In genomic region chr19:29941828-29942403, GRCh38 we compare ENCODE assay signal across 1 cellular context.
TF ChIP-seq lines count a peak whose summit lies in the region.

URI1 (plus strand) TSS chr19:29942239; CDS start chr19:29942548, 309 bp downstream.

TF ChIP-seq in HEK293, 187 proteins besides CTCF, POLR2A, EP300 and RAD21 (continued from another document and continues in another):
- TF ChIP-seq ZNF639 (tag by site-specific recombination; IDR thresholded peaks at IDR 0.05) (no peak), ZNF266 (tag by site-specific recombination; IDR thresholded peaks at IDR 0.05; ENCODE audit: low read depth) (no peak), OVOL3 (tag by site-specific recombination; IDR thresholded peaks at IDR 0.05) (no peak), GLIS1 (tag by site-specific recombination; IDR thresholded peaks at IDR 0.05) (0 out of 2 replicates have a peak, but pooled peaks have one; percentile 25), ZNF510 (tag by site-specific recombination; IDR thresholded peaks at IDR 0.05; ENCODE audit: insufficient replicate concordance) (no peak), YY2 (tag by site-specific recombination; IDR thresholded peaks at IDR 0.05) (no peak), ZNF133 (tag by site-specific recombination; IDR thresholded peaks at IDR 0.05) (no peak), ZNF514 (tag by site-specific recombination; IDR thresholded peaks at IDR 0.05) (no peak), SP7 (tag by site-specific recombination; IDR thresholded peaks at IDR 0.05) (peak; percentile 72; the same call in 1 of the 2 replicates), ZNF530 (tag by site-specific recombination; IDR thresholded peaks at IDR 0.05; ENCODE audit: low read depth) (no peak), ZNF513 (tag by site-specific recombination; IDR thresholded peaks at IDR 0.05) (0 out of 2 replicates have a peak, but pooled peaks have one; percentile 21), KLF8 (tag by site-specific recombination; IDR thresholded peaks at IDR 0.05) (peak; percentile 91), RBAK (tag by site-specific recombination; IDR thresholded peaks at IDR 0.05) (no peak), ZNF114 (tag by site-specific recombination; IDR thresholded peaks at IDR 0.05) (no peak), PRDM10 (tag by site-specific recombination; IDR thresholded peaks at IDR 0.05) (peak; percentile 68), ZSCAN16 (tag by site-specific recombination; IDR thresholded peaks at IDR 0.05) (no peak), ZNF280C (tag by site-specific recombination; IDR thresholded peaks at IDR 0.05) (no peak), ZNF211 (tag by site-specific recombination; IDR thresholded peaks at IDR 0.05; ENCODE audit: low read depth) (no peak), ZSCAN4 (tag by site-specific recombination; IDR thresholded peaks at IDR 0.05) (0 out of 2 replicates have a peak, but pooled peaks have one; percentile 4), ZNF571 (tag by site-specific recombination; IDR thresholded peaks at IDR 0.05) (no peak), MEIS1 (CRISPR knock-in tag; IDR thresholded peaks at IDR 0.05; ENCODE audit: borderline replicate concordance) (no peak), ZFHX2 (tag by site-specific recombination; conservative IDR thresholded peaks at IDR 0.05) (no peak), ZNF37A (tag by site-specific recombination; IDR thresholded peaks at IDR 0.05) (no peak), ZBTB17 (tag by site-specific recombination; IDR thresholded peaks at IDR 0.05) (peak; percentile 47), SP2 (tag by site-specific recombination; IDR thresholded peaks at IDR 0.05) (peak; percentile 68), ZBTB10 (tag by site-specific recombination; IDR thresholded peaks at IDR 0.05) (no peak), PRDM2 (tag by site-specific recombination; IDR thresholded peaks at IDR 0.05; ENCODE audit: borderline replicate concordance) (no peak), KLF9 (tag by site-specific recombination; IDR thresholded peaks at IDR 0.05; ENCODE audit: low read depth) (peak; percentile 90), ZNF792 (tag by site-specific recombination; IDR thresholded peaks at IDR 0.05) (no peak), ZBTB11 (tag by site-specific recombination; conservative IDR thresholded peaks at IDR 0.05; ENCODE audit: low read depth) (peak; percentile 47; the same call in 1 of the 2 replicates), OSR2 (tag by site-specific recombination; IDR thresholded peaks at IDR 0.05) (no peak), IKZF3 (tag by site-specific recombination; IDR thresholded peaks at IDR 0.05) (no peak), ZNF426 (tag by site-specific recombination; IDR thresholded peaks at IDR 0.05) (no peak)
